Comparison of ENCODE assay signal across 22 cellular contexts in the genomic region with DNA sequence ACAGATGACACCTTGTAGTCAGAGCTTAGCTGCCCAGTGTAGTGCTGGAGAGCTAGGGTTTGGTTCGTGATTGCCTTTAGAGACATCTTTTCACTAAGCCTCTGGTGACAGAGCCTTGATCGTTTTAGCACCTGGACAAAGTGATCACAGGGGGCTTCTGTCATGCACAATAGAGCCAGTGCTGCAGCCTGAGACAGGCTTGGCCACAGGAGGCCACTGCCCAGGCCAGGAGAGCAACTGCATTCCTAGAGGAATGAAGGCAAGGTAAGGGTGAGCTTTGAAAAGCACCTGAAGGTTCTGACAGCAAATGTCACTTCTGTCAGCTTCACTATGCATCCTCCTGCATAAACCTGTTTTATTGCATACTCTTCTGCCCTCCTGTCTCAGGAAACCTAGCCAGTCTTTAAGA.
"Had no signal": no experiment of that assay in that cellular context is flagged by ENCODE, and none has a peak within 500 bp of the region (broad histone marks: within the 10 kb centered on the region; RNA-seq: fewer than 3 reads in every experiment).

No MANE protein-coding gene starts in this region.

- H3K36me3 ChIP-seq: esophagus muscularis mucosa, gastrocnemius medialis, spleen, tibial nerve, upper lobe of right lung, vagina had no signal

- H3K27me3 ChIP-seq: esophagus muscularis mucosa, gastrocnemius medialis, spleen, testis, tibial nerve, upper lobe of right lung, vagina had no signal

- H3K4me3 ChIP-seq: esophagus muscularis mucosa, gastrocnemius medialis, lung, spleen, testis, tibial nerve, upper lobe of right lung, vagina had no signal

- ATAC-seq: gastrocnemius medialis, left colon, left ventricle myocardium superior, sciatic nerve, upper lobe of right lung had no signal

- H3K4me1 ChIP-seq: esophagus muscularis mucosa, gastrocnemius medialis, spleen, testis, tibial nerve, upper lobe of right lung, vagina had no signal

- H3K27ac ChIP-seq: epithelial cell of prostate, esophagus muscularis mucosa, gastrocnemius medialis, spleen, testis, tibial nerve, upper lobe of right lung, vagina had no signal

- H3K9me3 Mint-ChIP-seq: nephron progenitor cell; stimulated activated naive B cell treated with anti-CD40 and anti-IgM and Interleukin-4, amounts not matched to agents 10 μg/mL and 1 μg/mL and 100 μg/mL, for 72 hours; stimulated activated naive CD8-positive, alpha-beta T cell treated with anti-CD3 and anti-CD28 coated beads, Interleukin-15, amount 100 ng/mL, for 72 hours had no signal

- H3K36me3 Mint-ChIP-seq: naive B cell; stimulated activated naive B cell treated with anti-CD40 and anti-IgM and Interleukin-4, amounts not matched to agents 10 μg/mL and 1 μg/mL and 100 μg/mL, for 72 hours had no signal

- H3K27ac Mint-ChIP-seq: naive B cell; nephron progenitor cell; stimulated activated naive B cell treated with anti-CD40 and anti-IgM and Interleukin-4, amounts not matched to agents 10 μg/mL and 1 μg/mL and 100 μg/mL, for 72 hours; stimulated activated naive CD8-positive, alpha-beta T cell treated with anti-CD3 and anti-CD28 coated beads, Interleukin-15, amount 100 ng/mL, for 72 hours had no signal

- H3K9me3 ChIP-seq: esophagus muscularis mucosa, gastrocnemius medialis, spleen, testis, tibial nerve, upper lobe of right lung, vagina had no signal

- H3K27me3 Mint-ChIP-seq: stimulated activated naive B cell treated with anti-CD40 and anti-IgM and Interleukin-4, amounts not matched to agents 10 μg/mL and 1 μg/mL and 100 μg/mL, for 72 hours; stimulated activated naive CD8-positive, alpha-beta T cell treated with anti-CD3 and anti-CD28 coated beads, Interleukin-15, amount 100 ng/mL, for 72 hours had no signal

- H3K4me3 Mint-ChIP-seq: naive B cell; nephron progenitor cell; stimulated activated naive B cell treated with anti-CD40 and anti-IgM and Interleukin-4, amounts not matched to agents 10 μg/mL and 1 μg/mL and 100 μg/mL, for 72 hours; stimulated activated naive CD8-positive, alpha-beta T cell treated with anti-CD3 and anti-CD28 coated beads, Interleukin-15, amount 100 ng/mL, for 72 hours had no signal

- DNase-seq: effector memory CD4-positive, alpha-beta T cell; gastrocnemius medialis; left colon; left ventricle myocardium superior; mesenchymal stem cell; naive B cell; nephron progenitor cell; posterior cingulate gyrus; spleen; stimulated activated CD4-positive, alpha-beta T cell treated with anti-CD3 and anti-CD28 coated beads, Interleukin-15, amount 100 ng/mL, for 24 hours; stimulated activated CD4-positive, alpha-beta T cell treated with anti-CD3 and anti-CD28 coated beads, Interleukin-1b, Interleukin-23, amount 100 ng/mL, for 48 hours; stimulated activated CD4-positive, alpha-beta T cell treated with anti-CD3 and anti-CD28 coated beads, Interleukin-4, amount 100 ng/mL, for 24 hours; stimulated activated naive B cell treated with anti-CD40 and anti-IgM and Interleukin-4, amounts not matched to agents 10 μg/mL and 1 μg/mL and 100 μg/mL, for 72 hours; stimulated activated naive CD8-positive, alpha-beta T cell treated with anti-CD3 and anti-CD28 coated beads, Interleukin-15, amount 100 ng/mL, for 72 hours; testis; upper lobe of right lung had no signal
